Comparison of ENCODE assay signal across 8 cellular contexts in the genomic region with DNA sequence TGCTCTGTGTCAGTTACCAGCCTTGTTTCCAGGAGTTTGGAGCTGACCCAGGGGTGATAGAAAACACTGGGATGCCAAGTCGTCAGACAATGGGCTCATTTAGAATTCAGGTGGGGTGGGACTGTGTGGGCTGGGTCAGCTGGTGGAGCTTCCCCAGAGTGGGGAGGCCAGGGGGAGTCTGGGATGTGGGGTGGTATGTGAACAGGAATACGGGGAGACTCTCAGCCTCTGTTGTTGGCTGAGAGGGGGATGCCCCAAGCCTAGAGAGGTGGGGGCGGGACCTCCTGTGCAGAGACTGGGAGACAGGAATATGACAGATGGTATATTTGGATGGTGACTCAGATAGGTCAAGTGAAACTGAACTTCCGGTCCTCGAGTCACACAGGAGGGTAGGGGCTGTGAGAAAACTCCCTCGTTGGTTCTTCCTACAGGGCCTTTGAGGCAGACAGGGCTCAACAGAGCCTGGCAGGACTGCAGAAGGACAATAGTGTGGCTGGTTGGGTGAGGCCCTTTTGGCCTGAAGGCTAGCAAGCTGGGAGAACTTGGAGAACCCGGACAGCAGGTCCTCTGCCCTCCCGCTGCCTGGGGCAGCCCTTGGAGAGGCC. TPM values are rescaled to one million over a fixed set of nuclear protein-coding genes. Genes with fewer than 3 reads are reported as not detected.
DNase-seq lines count a peak whose midpoint lies in the region; ATAC-seq, FAIRE-seq and TF ChIP-seq lines count a peak whose summit lies in the region.

No MANE protein-coding gene starts in this region.

- no peak for TF ChIP-seq POLR2A in H1 (IDR thresholded peaks at IDR 0.05; ENCODE audit: control extremely low read depth in 1 of 2, low read depth in 2 of 2, low read length in 2 of 2)

- POLR2A ChIA-PET in Panc1 (lab: Charles Lee) (no interaction called here), H1 (lab: Charles Lee; ENCODE audit: partially characterized antibody) (interaction anchor here (6.2 kb wide), 1 partner anchor 16 kb away, joined by 33 read pairs; no protein-coding TSS in a partner anchor)

- H3K79me1 ChIP-seq in H1 (ENCODE audit: low read depth, low read length), result peaks cover 13% of the 10 kb centered on the region

- no peak overlapping the region for H2BK12ac ChIP-seq in H1 (ENCODE audit: low read depth, low read length)

- no peak for TF ChIP-seq EP300 in H1 (IDR thresholded peaks at IDR 0.05; ENCODE audit: borderline replicate concordance in 1 of 2, low read depth in 2 of 2, low read length in 2 of 2)

- peaks cover 0 to 4% of the 10 kb centered on the region in 2 experiments for H4K20me1 ChIP-seq in H1 (replicated peaks in 1 of 2; ENCODE audit: control insufficient read depth in 1 of 2, insufficient read depth in 2 of 2, low read length in 2 of 2)

- no peak overlapping the region for H3K23ac ChIP-seq in H1 (ENCODE audit: insufficient read length)

- peak; percentile 29 for ATAC-seq in HG02840 (IDR thresholded peaks at IDR 0.05; ENCODE audit: low FRiP score, unreplicated experiment)
- peak; percentile 82 for ATAC-seq in Panc1

- H3K4me3 ChIP-seq in Panc1 (ENCODE audit: low read depth in 2 of 2, low read length in 2 of 2) (no peak overlapping the region), H1 (ENCODE audit: extremely low read depth in 1 of 4, insufficient read depth in 2 of 4, low read depth in 3 of 4, low read length in 4 of 4) (no peak overlapping the region), tibial artery (no peak overlapping the region)

- CTCF ChIA-PET in Panc1 (lab: Charles Lee) (no interaction called here), H1 (lab: Charles Lee; ENCODE audit: partially characterized antibody) (interaction anchor here (0.6 to 1.1 kb wide), 4 partner anchors 8 to 34 kb away, joined by 3 to 4 read pairs (median 3); no protein-coding TSS in a partner anchor)

- no peak overlapping the region for H2BK120ac ChIP-seq in H1 (replicated peaks; ENCODE audit: low read depth, low read length)

- no peak overlapping the region for H3K27ac ChIP-seq in Panc1 (ENCODE audit: low read length)
- no peak overlapping the region for H3K27ac ChIP-seq in H1 (ENCODE audit: low read depth, low read length)
- H3K27ac ChIP-seq in tibial artery, result no peak overlapping the region

- intact Hi-C loops in Panc1 (cut with micrococcal nuclease; ENCODE audit: unreplicated experiment) (no loop called here), tibial artery (cut with DNase I; ENCODE audit: low total_unique reads) (no loop called here)

- H3K56ac ChIP-seq in H1 (replicated peaks; ENCODE audit: insufficient read length, low read depth, low read length), result no peak overlapping the region

- 88% methylated on average over 7 of the region's 8 CpGs; no CpG with 5 or more reads in 1 of the 2 experiments for WGBS in H1 (ENCODE audit: extremely low coverage in 1 of 2, insufficient coverage in 1 of 2, insufficient read length in 1 of 2, insufficient replicate concordance in 2 of 2, low coverage in 1 of 2, low lambda C conversion rate in 2 of 2, missing lambda C conversion rate in 1 of 2), 2 experiments

- H3K79me2 ChIP-seq in H1 (ENCODE audit: control insufficient read depth in 1 of 2, insufficient read depth in 2 of 2, low read length in 2 of 2), result peaks cover 0 to 77% of the 10 kb centered on the region in 2 experiments; a peak in 2 of 4 replicates

- in situ Hi-C loops in Panc1 (cut with HindIII; ENCODE audit: low pct_unique_long_range_greater_than_20kb, low sequenced_read_pairs), result no loop called here

- no peak overlapping the region for H4K8ac ChIP-seq in H1 (ENCODE audit: extremely low read depth, insufficient read depth, low read length)

- H3K27me3 ChIP-seq in Panc1 (ENCODE audit: control insufficient read depth, insufficient read depth, low read length), result no peaks in the 10 kb centered on the region
- no peaks in the 10 kb centered on the region for H3K27me3 ChIP-seq in H1 (replicated peaks in 1 of 4; ENCODE audit: control insufficient read depth in 3 of 4, extremely low read depth in 1 of 4, insufficient read depth in 3 of 4, low read length in 3 of 4)
- H3K27me3 ChIP-seq in tibial artery, result peaks cover 0 to 26% of the 10 kb centered on the region in 2 donors

- H3K23me2 ChIP-seq in H1 (ENCODE audit: low read depth, low read length), result no peaks in the 10 kb centered on the region

- DNase-seq in NOMO-1 (lab: John Stamatoyannopoulos, UW; ENCODE audit: unreplicated experiment in 2 of 2) (peak; percentile 1 to 35), NOMO-1 treated with dmso at 0.1 percent for 144 hours (lab: John Stamatoyannopoulos, UW; ENCODE audit: unreplicated experiment) (no peak), Panc1 (ENCODE audit: low read depth, low spot score) (no peak), H1 (ENCODE audit: low read depth in 1 of 2, low spot score in 2 of 2) (no peak), tibial artery (no peak)
- peak; percentile 54 to 61 (median 57) for DNase-seq in stimulated activated CD4-positive, alpha-beta T cell treated with anti-CD3 and anti-CD28 coated beads, Interleukin-12 subunit alpha, Interleukin-12 subunit beta, amount 100 ng/mL, for 48 hours (ENCODE audit: low read depth in 2 of 3, low spot score in 1 of 3)
- no peak for DNase-seq in effector CD8-positive, alpha-beta T cell (lab: John Stamatoyannopoulos, UW)

- H3K36me3 ChIP-seq in Panc1 (ENCODE audit: control insufficient read depth, insufficient read depth, low read length), result no peaks in the 10 kb centered on the region
- peaks cover 0 to 13% (median 0%) of the 10 kb centered on the region in 4 experiments; a peak in 2 of 8 replicates for H3K36me3 ChIP-seq in H1 (ENCODE audit: control insufficient read depth in 2 of 4, insufficient read depth in 4 of 4, low read length in 3 of 4)
- H3K36me3 ChIP-seq in tibial artery, result no peaks in the 10 kb centered on the region

- peaks cover 10% of the 10 kb centered on the region for H3K4me1 ChIP-seq in Panc1 (ENCODE audit: control insufficient read depth, insufficient read depth, low read length)
- H3K4me1 ChIP-seq in H1 (replicated peaks in 1 of 4; ENCODE audit: control insufficient read depth in 3 of 4, insufficient read depth in 4 of 4, low read length in 3 of 4), result peaks cover 17 to 39% (median 36%) of the 10 kb centered on the region in 4 experiments
- peaks cover 0 to 13% (median 0%) of the 10 kb centered on the region in 4 donors for H3K4me1 ChIP-seq in tibial artery

- peak overlapping the region; percentile 40; the same call in 1 of the 2 replicates for H3K18ac ChIP-seq in H1 (ENCODE audit: extremely low read depth, low read length)

- no TSS peak for BruUV-seq in Panc1 (replicated peaks; lab: Mats Ljungman, UMichigan)

- H3K4ac ChIP-seq in H1 (replicated peaks; ENCODE audit: insufficient read length, low read depth, low read length), result no peak overlapping the region

- H3K4me2 ChIP-seq in H1 (ENCODE audit: insufficient read depth in 1 of 2, low read depth in 2 of 2, low read length in 2 of 2), result no peak overlapping the region

- peak overlapping the region; percentile 72; the same call in 1 of the 2 replicates for H2BK15ac ChIP-seq in H1 (ENCODE audit: low read length)

- H3K9me3 ChIP-seq in Panc1 (ENCODE audit: control insufficient read depth, insufficient read depth, low read depth, low read length) (no peaks in the 10 kb centered on the region), H1 (ENCODE audit: insufficient read depth in 2 of 2, low read depth in 1 of 2, low read length in 1 of 2) (no peaks in the 10 kb centered on the region), tibial artery (no peaks in the 10 kb centered on the region)

- TF ChIP-seq CTCF in Panc1 (IDR thresholded peaks at IDR 0.05) (no peak), H1 (IDR thresholded peaks at IDR 0.05; ENCODE audit: control extremely low read depth in 1 of 3, insufficient read depth in 1 of 3, low read depth in 1 of 3, low read length in 3 of 3) (no peak), tibial artery (IDR thresholded peaks at IDR 0.05) (no peak)

- H2BK20ac ChIP-seq in H1 (ENCODE audit: low read length), result no peak overlapping the region

- H4K91ac ChIP-seq in H1 (replicated peaks; ENCODE audit: insufficient read length, low read length), result no peak overlapping the region

- peak overlapping the region; percentile 77; the same call in 1 of the 2 replicates for H2AK5ac ChIP-seq in H1 (ENCODE audit: low read depth, low read length)

- no peak overlapping the region for H2AFZ ChIP-seq in H1 (ENCODE audit: low read length)

- no peak overlapping the region for H3K14ac ChIP-seq in H1 (ENCODE audit: insufficient read length)

- no peak for FAIRE-seq in H1 (lab: Jason Lieb, UNC)

- TF ChIP-seq RAD21 in H1 (IDR thresholded peaks at IDR 0.05 in 1 of 2, conservative IDR thresholded peaks at IDR 0.05 in 1 of 2; ENCODE audit: low read depth in 2 of 2, low read length in 2 of 2), result no peak

- H2BK5ac ChIP-seq in H1 (ENCODE audit: low read depth, low read length), result peak overlapping the region; percentile 77

- no peak overlapping the region for H3K9ac ChIP-seq in H1 (replicated peaks in 1 of 4; ENCODE audit: extremely low read depth in 1 of 4, low read depth in 3 of 4, low read length in 3 of 4)

- peak overlapping the region; percentile 8 for H4K5ac ChIP-seq in H1 (ENCODE audit: insufficient read length, low read depth, low read length)

TF ChIP-seq in H1, 55 proteins besides CTCF, POLR2A, EP300 and RAD21 (continues in another document):
- TF ChIP-seq RBBP5 (IDR thresholded peaks at IDR 0.05; ENCODE audit: borderline replicate concordance, low read depth, low read length), result no peak
- TF ChIP-seq, protein P1, sequence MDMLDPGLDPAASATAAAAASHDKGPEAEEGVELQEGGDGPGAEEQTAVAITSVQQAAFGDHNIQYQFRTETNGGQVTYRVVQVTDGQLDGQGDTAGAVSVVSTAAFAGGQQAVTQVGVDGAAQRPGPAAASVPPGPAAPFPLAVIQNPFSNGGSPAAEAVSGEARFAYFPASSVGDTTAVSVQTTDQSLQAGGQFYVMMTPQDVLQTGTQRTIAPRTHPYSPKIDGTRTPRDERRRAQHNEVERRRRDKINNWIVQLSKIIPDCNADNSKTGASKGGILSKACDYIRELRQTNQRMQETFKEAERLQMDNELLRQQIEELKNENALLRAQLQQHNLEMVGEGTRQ (IDR thresholded peaks at IDR 0.05; ENCODE audit: low read length), result no peak
- TF ChIP-seq CHD1 (IDR thresholded peaks at IDR 0.05; ENCODE audit: low read depth, low read length), result no peak
- TF ChIP-seq KDM5A (IDR thresholded peaks at IDR 0.05; ENCODE audit: low read length), result no peak
- no peak for TF ChIP-seq RFX5 (IDR thresholded peaks at IDR 0.05; ENCODE audit: borderline replicate concordance, low read depth, low read length)

RNA-seq across cellular contexts. Expression of a gene that starts 23.7 kb away (rescaled TPM):
- total RNA-seq in Panc1 (2021; ENCODE audit: unreplicated experiment), result 65.8 TPM
- polyA plus RNA-seq in Panc1 (2012; ENCODE audit: insufficient read length), result 9.5 TPM
- total RNA-seq in H1 (2021; fragmentation: NEBNext Ultra II Directional; extraction: Animal tissue kit (Norgen Biotek cat#: 25700)), result 265 and 319 TPM in 2 replicates
- 119 and 133 TPM in 2 replicates for polyA plus RNA-seq in H1 (2011; rRNA removed)
- 140 TPM for polyA plus RNA-seq in H1 (2011; cell fraction: cytosol; rRNA removed)
- 186 TPM for polyA plus RNA-seq in H1 (2011; cell fraction: nucleus; rRNA removed)
- 164 to 357 TPM (median 291 TPM) in 4 replicates for polyA plus RNA-seq in H1 (2012, experiment 1 of 2)
- polyA plus RNA-seq in H1 (2012, experiment 2 of 2), result 25.7 TPM
- polyA plus RNA-seq in H1 (2013, experiment 1 of 2), result 267 TPM
- 227 TPM for polyA plus RNA-seq in H1 (2013, experiment 2 of 2)
- polyA minus RNA-seq in H1 (2011; rRNA and poly(A)+ RNA removed), result 304 and 433 TPM in 2 replicates
- polyA minus RNA-seq in H1 (2011; cell fraction: cytosol; rRNA and poly(A)+ RNA removed), result 438 TPM
- polyA minus RNA-seq in H1 (2011; cell fraction: nucleus; rRNA and poly(A)+ RNA removed), result 171 TPM

Comparison
In these comparisons a context has a peak if more than half of its experiments do, and no peak if none do; other contexts are left out.
1. DNase-seq: peak in NOMO-1 (2 of 2) and stimulated activated CD4-positive, alpha-beta T cell treated with anti-CD3 and anti-CD28 coated beads, Interleukin-12 subunit alpha, Interleukin-12 subunit beta, amount 100 ng/mL, for 48 hours (3 of 3); none in NOMO-1 treated with dmso at 0.1 percent for 144 hours (single experiment), Panc1 (single experiment), H1 (0 of 2), effector CD8-positive, alpha-beta T cell (single experiment) and tibial artery (0 of 2).